Comparison of ENCODE assay signal across 17 cellular contexts in the genomic region with DNA sequence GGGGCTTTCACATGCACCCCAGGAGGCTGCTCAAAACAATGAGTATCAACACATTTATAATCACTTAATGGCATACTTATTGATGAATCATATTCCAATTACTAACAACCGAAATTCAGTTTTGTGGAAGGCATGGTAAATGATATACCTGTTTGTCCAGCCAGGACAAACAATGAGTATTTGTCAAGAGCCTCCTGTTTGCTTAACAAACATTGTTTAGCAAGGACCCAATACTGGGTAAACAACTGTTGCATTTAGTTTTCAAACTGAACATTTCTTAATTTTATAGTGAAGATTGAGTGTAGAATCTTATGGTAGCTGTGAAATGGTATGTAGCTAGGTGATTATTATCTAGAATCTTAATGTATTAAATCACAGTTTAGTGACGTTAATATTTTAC.
"Had no signal": no experiment of that assay in that cellular context is flagged by ENCODE, and none has a peak within 500 bp of the region (broad histone marks: within the 10 kb centered on the region; RNA-seq: fewer than 3 reads in every experiment).

No MANE protein-coding gene starts in this region.

- H3K36me3 ChIP-seq: heart right ventricle, neural progenitor cell, ovary had no signal

- H3K4me1 ChIP-seq: heart right ventricle, neural progenitor cell, testis had no signal

- H3K36me3 Mint-ChIP-seq: activated naive CD4-positive, alpha-beta T cell treated with anti-CD3 and anti-CD28 coated beads, Interleukin-2, amount 50 U/mL, for 24 hours; brain; neural progenitor cell had no signal

- H3K9me3 Mint-ChIP-seq: brain; neural progenitor cell; stimulated activated naive CD8-positive, alpha-beta T cell treated with anti-CD3 and anti-CD28 coated beads, Interleukin-15, Interleukin-2, amounts not matched to agents 100 ng/mL and 50 ng/mL, for 24 hours had no signal

- H3K9me3 ChIP-seq: heart right ventricle, ovary, testis had no signal

- H3K4me3 ChIP-seq: heart right ventricle, neural progenitor cell, ovary, testis had no signal

- FAIRE-seq: frontal cortex, islet of Langerhans had no signal

- ATAC-seq: heart right ventricle, left ventricle myocardium superior had no signal

- H3K4me1 Mint-ChIP-seq: activated naive CD4-positive, alpha-beta T cell treated with anti-CD3 and anti-CD28 coated beads, Interleukin-2, amount 50 U/mL, for 24 hours; brain; central memory CD8-positive, alpha-beta T cell; neural progenitor cell had no signal

- H2AFZ ChIP-seq: neural progenitor cell had no signal

- DNase-seq: activated CD4-positive, alpha-beta T cell treated with anti-CD3 and anti-CD28 coated beads, Interleukin-2, amount 50 U/mL, for 1 hour; amniotic stem cell; cortex of kidney; effector CD8-positive, alpha-beta T cell; heart right ventricle; left ventricle myocardium superior; ovary; stimulated activated CD4-positive, alpha-beta T cell treated with anti-CD3 and anti-CD28 coated beads, Interleukin-4, amount 100 ng/mL, for 1 hour; stimulated activated CD8-positive, alpha-beta memory T cell treated with anti-CD3 and anti-CD28 coated beads, Interleukin-4, amount 100 ng/mL, for 48 hours; testis had no signal

- H3K4me2 ChIP-seq: neural progenitor cell had no signal

- H3K27me3 ChIP-seq: heart right ventricle, neural progenitor cell, ovary, testis had no signal

- H3K27me3 Mint-ChIP-seq: activated naive CD4-positive, alpha-beta T cell treated with anti-CD3 and anti-CD28 coated beads, Interleukin-2, amount 50 U/mL, for 24 hours; brain; central memory CD8-positive, alpha-beta T cell; stimulated activated naive CD8-positive, alpha-beta T cell treated with anti-CD3 and anti-CD28 coated beads, Interleukin-15, Interleukin-2, amounts not matched to agents 100 ng/mL and 50 ng/mL, for 24 hours had no signal

- H3K4me3 Mint-ChIP-seq: activated naive CD4-positive, alpha-beta T cell treated with anti-CD3 and anti-CD28 coated beads, Interleukin-2, amount 50 U/mL, for 24 hours; brain; central memory CD8-positive, alpha-beta T cell; neural progenitor cell; stimulated activated naive CD8-positive, alpha-beta T cell treated with anti-CD3 and anti-CD28 coated beads, Interleukin-15, Interleukin-2, amounts not matched to agents 100 ng/mL and 50 ng/mL, for 24 hours had no signal

- H3K27ac ChIP-seq: heart right ventricle, neural progenitor cell, ovary, testis had no signal

- H3K9ac ChIP-seq: neural progenitor cell had no signal
